9 cellular contexts compared by ENCODE assay signal in genomic region chr22:35467788-35468187, GRCh38.
DNase-seq lines count a peak whose midpoint lies in the region; ATAC-seq and TF ChIP-seq lines count a peak whose summit lies in the region.
"Had no signal": no experiment of that assay in that cellular context is flagged by ENCODE, and none has a peak within 500 bp of the region (broad histone marks: within the 10 kb centered on the region; RNA-seq: fewer than 3 reads in every experiment).

No MANE protein-coding gene starts in this region.

- peak overlapping the region; percentile 82 for H3K14ac ChIP-seq in trophoblast cell (ENCODE audit: low read length)

- H2BK5ac ChIP-seq in trophoblast cell (ENCODE audit: low read depth, low read length, poor library complexity): peak overlapping the region; percentile 64

- no peak for ATAC-seq in GM19452 (IDR thresholded peaks at IDR 0.05; ENCODE audit: unreplicated experiment)
- ATAC-seq in HG03457 (IDR thresholded peaks at IDR 0.05; ENCODE audit: unreplicated experiment): no peak

- H3K18ac ChIP-seq in trophoblast cell (ENCODE audit: low read length): peak overlapping the region; percentile 48

- TF ChIP-seq CTCF in GM20000 (IDR thresholded peaks at IDR 0.05; ENCODE audit: extremely low read depth, missing control alignments): no peak

- H3K4ac ChIP-seq in trophoblast cell (ENCODE audit: low read depth, low read length): peak overlapping the region; percentile 30

- H3K23ac ChIP-seq in trophoblast cell (ENCODE audit: low read length): no peak overlapping the region

- H2BK12ac ChIP-seq in trophoblast cell (ENCODE audit: low read length): peak overlapping the region; percentile 51

- H3K9ac ChIP-seq in adipocyte (ENCODE audit: low read length) (peak overlapping the region; percentile 68), trophoblast cell (ENCODE audit: low read length) (no peak overlapping the region)

- H2BK120ac ChIP-seq in trophoblast cell (ENCODE audit: insufficient read depth, low read length, poor library complexity): peak overlapping the region; percentile 71

- H3K27me3 ChIP-seq in adipocyte (replicated peaks; ENCODE audit: control insufficient read depth, insufficient read depth, low read length): no peaks in the 10 kb centered on the region
- no peaks in the 10 kb centered on the region for H3K27me3 ChIP-seq in trophoblast cell (ENCODE audit: insufficient read depth, low read length)

- no peak overlapping the region for H3K4me2 ChIP-seq in trophoblast cell (ENCODE audit: low read length)

- no peaks in the 10 kb centered on the region for H3K36me3 ChIP-seq in adipocyte (ENCODE audit: control insufficient read depth, insufficient read depth, low read length, severe bottlenecking)
- no peaks in the 10 kb centered on the region for H3K36me3 ChIP-seq in trophoblast cell (ENCODE audit: control insufficient read depth in 1 of 2, insufficient read depth in 2 of 2, low read length in 2 of 2)

- H2AK5ac ChIP-seq in trophoblast cell (ENCODE audit: low read length): no peak overlapping the region

- peaks cover 8% of the 10 kb centered on the region for H3K9me3 ChIP-seq in adipocyte (ENCODE audit: control insufficient read depth, low read length)
- peaks cover 11% of the 10 kb centered on the region for H3K9me3 ChIP-seq in trophoblast cell (ENCODE audit: insufficient read depth, low read depth, low read length)

- DNase-seq in COLO668 (lab: John Stamatoyannopoulos, UW; ENCODE audit: unreplicated experiment): peak; percentile 47
- peak; percentile 20 for DNase-seq in adipocyte (ENCODE audit: low read depth)
- peak; percentile 82 for DNase-seq in cardiac septum (ENCODE audit: low spot score)
- no peak for DNase-seq in trophoblast cell
- DNase-seq in GM20000 (ENCODE audit: low spot score): no peak
- DNase-seq in AML-193 (lab: John Stamatoyannopoulos, UW): no peak

- peaks cover 2% of the 10 kb centered on the region for H3K79me2 ChIP-seq in trophoblast cell (ENCODE audit: control insufficient read depth, insufficient read depth, low read length, poor library complexity)

- H4K8ac ChIP-seq in trophoblast cell (ENCODE audit: low read depth, low read length): peak overlapping the region; percentile 91

- intact Hi-C loops in cardiac septum (cut with DNase I): loop anchor here (5.0 kb wide), 1 partner anchor 75 kb away; the partner anchor contains the start of gene RASD2

- no CpG with 5 or more reads among the region's 8 CpGs for WGBS in trophoblast cell (ENCODE audit: extremely low coverage, insufficient coverage, insufficient read length)

- peak overlapping the region; percentile 86 for H4K91ac ChIP-seq in trophoblast cell (ENCODE audit: low read depth, low read length)

- H3K4me1 ChIP-seq in adipocyte (ENCODE audit: control insufficient read depth, insufficient read depth, low read length) (peaks cover 24% of the 10 kb centered on the region), trophoblast cell (ENCODE audit: control insufficient read depth in 1 of 2, insufficient read depth in 2 of 2, low read length in 2 of 2) (peaks cover 0 to 7% of the 10 kb centered on the region in 2 experiments)

- no peak overlapping the region for H3K27ac ChIP-seq in trophoblast cell (ENCODE audit: low read depth, low read length)
- H3K27ac ChIP-seq: HL-60 had no signal

- H3K79me1 ChIP-seq in trophoblast cell (ENCODE audit: low read length): peaks cover 6% of the 10 kb centered on the region

- H4K12ac ChIP-seq in trophoblast cell (ENCODE audit: low read depth, low read length): peak overlapping the region; percentile 61

- H2AFZ ChIP-seq in trophoblast cell (ENCODE audit: insufficient read depth, low read length, poor library complexity): peak overlapping the region; percentile 50

- H3K4me3 ChIP-seq in adipocyte (ENCODE audit: low read length) (no peak overlapping the region), trophoblast cell (ENCODE audit: low read depth, low read length) (no peak overlapping the region)

Comparison
In these comparisons a context has a peak if more than half of its experiments do, and no peak if none do; other contexts are left out.
1. DNase-seq: peak in COLO668 (single experiment), adipocyte (single experiment) and cardiac septum (single experiment); none in trophoblast cell (0 of 2), GM20000 (single experiment) and AML-193 (0 of 2).